ENCODE assay signal across 8 cellular contexts in the genomic region with DNA sequence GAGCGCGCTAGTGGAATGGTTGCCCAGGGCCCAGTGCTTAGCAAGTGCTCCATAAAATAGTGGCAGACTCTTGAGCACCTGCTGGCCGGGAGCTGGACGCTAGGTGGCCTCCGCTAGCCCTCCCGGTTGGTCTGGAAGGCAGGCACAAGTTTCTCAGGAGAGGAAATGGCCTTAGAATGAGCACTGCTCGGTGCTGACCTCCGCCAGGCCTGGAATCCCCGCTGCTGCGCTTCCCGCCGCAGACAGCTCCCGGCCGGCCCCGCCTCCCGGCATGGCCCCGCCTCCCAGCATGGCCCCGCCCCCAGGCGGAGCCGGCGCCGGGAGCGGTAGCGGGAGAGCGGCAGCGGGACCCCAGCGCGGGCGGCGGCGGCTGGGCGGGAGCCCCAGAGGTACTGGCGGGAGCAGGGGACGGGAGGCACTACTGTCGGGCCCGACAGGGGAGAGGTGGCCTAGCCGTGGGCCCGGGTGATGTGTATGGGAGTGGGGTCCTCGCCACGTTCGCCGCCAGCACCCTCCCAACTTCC. TPM values are rescaled to one million over a fixed set of nuclear protein-coding genes. Genes with fewer than 3 reads are reported as not detected.
A peak's percentile ranks its signal among the peaks of the same experiment; 100 is the strongest.
DNase-seq lines count a peak whose midpoint lies in the region; ATAC-seq and TF ChIP-seq lines count a peak whose summit lies in the region.

Gene SIPA1 (plus strand): TSS at position 308 of the 524 bp plus-strand sequence. CDS start 2,821 bp downstream, outside the sequence.

- intact Hi-C loops in esophagus squamous epithelium (cut with DNase I), result no loop called here

- ATAC-seq in GM18520 (IDR thresholded peaks at IDR 0.05; ENCODE audit: unreplicated experiment) (peak; percentile 29), HG03432 (IDR thresholded peaks at IDR 0.05; ENCODE audit: unreplicated experiment) (peak; percentile 43)

- H3K9me3 ChIP-seq in AG04450 (ENCODE audit: control insufficient read depth, insufficient read depth, low read length), result no peaks in the 10 kb centered on the region; the same call in 1 of the 2 replicates
- H3K9me3 ChIP-seq in Peyer's patch, result no peaks in the 10 kb centered on the region
- H3K9me3 ChIP-seq in esophagus squamous epithelium, result no peaks in the 10 kb centered on the region
- no peaks in the 10 kb centered on the region for H3K9me3 ChIP-seq in muscle layer of duodenum (ENCODE audit: control insufficient read depth in 1 of 2, low read length in 2 of 2)

- H3K27ac ChIP-seq in AG04450 (ENCODE audit: low read depth, low read length), result peak within 1 kb of the TSS; percentile 73
- H3K27ac ChIP-seq in Peyer's patch, result peak within 1 kb of the TSS; percentile 88 to 95 (median 94)
- H3K27ac ChIP-seq in esophagus squamous epithelium, result peak within 1 kb of the TSS; percentile 74 to 95 (median 94)
- H3K27ac ChIP-seq in muscle layer of duodenum (ENCODE audit: low read length), result peak within 1 kb of the TSS; percentile 63

- peak within 1 kb of the TSS; percentile 71 for H3K4me3 ChIP-seq in AG04450 (ENCODE audit: low read depth, low read length)
- H3K4me3 ChIP-seq in Peyer's patch, result peak within 1 kb of the TSS; percentile 52 to 89 (median 78)
- H3K4me3 ChIP-seq in esophagus squamous epithelium, result peak within 1 kb of the TSS; percentile 45 to 87 (median 80)
- H3K4me3 ChIP-seq in muscle layer of duodenum (ENCODE audit: low read depth in 1 of 2, low read length in 2 of 2), result peak within 1 kb of the TSS; percentile 64 to 87

- TF ChIP-seq POLR2A in Peyer's patch (IDR thresholded peaks at IDR 0.05), result peak in 1 of 2 donors; percentile 45
- peak in 2 of 4 donors; percentile 69 to 87 for TF ChIP-seq POLR2A in esophagus squamous epithelium (IDR thresholded peaks at IDR 0.05)

- DNase-seq in AG04450 (ENCODE audit: low read depth, low spot score) (peak; percentile 82), Peyer's patch (peak; percentile 75 to 85 (median 83)), activated T-helper 1 cell treated with Interleukin-2 at 50 U/mL for 16 hours (ENCODE audit: low read depth) (peak; percentile 68), esophagus squamous epithelium (lab: John Stamatoyannopoulos, UW) (no peak)
- DNase-seq in stimulated activated naive CD4-positive, alpha-beta T cell (lab: John Stamatoyannopoulos, UW), result peak; percentile 54 to 79 (median 68)

- H3K27me3 ChIP-seq in AG04450 (ENCODE audit: control insufficient read depth, insufficient read depth, low read length) (no peaks in the 10 kb centered on the region), Peyer's patch (no peaks in the 10 kb centered on the region), esophagus squamous epithelium (no peaks in the 10 kb centered on the region), muscle layer of duodenum (ENCODE audit: low read depth, low read length) (no peaks in the 10 kb centered on the region)

- CTCF ChIA-PET in AG04450 (lab: Charles Lee), result interaction anchor here (0.6 to 1.2 kb wide), 4 partner anchors 10 to 103 kb away, joined by 3 to 5 read pairs (median 4); partner anchors contain the start of gene RELA

- peaks cover 0 to 36% (median 22%) of the 10 kb centered on the region in 4 donors for H3K4me1 ChIP-seq in Peyer's patch
- H3K4me1 ChIP-seq in esophagus squamous epithelium, result peaks cover 32 to 77% (median 34%) of the 10 kb centered on the region in 3 donors
- H3K4me1 ChIP-seq in muscle layer of duodenum (ENCODE audit: control insufficient read depth in 1 of 2, insufficient read depth in 2 of 2, low read length in 2 of 2), result peaks cover 11 to 51% of the 10 kb centered on the region in 2 donors

- WGBS in esophagus squamous epithelium, 2 donors, result 0 to 1% methylated on average over 7 to 16 of the region's 42 CpGs

- TF ChIP-seq CTCF in AG04450 (IDR thresholded peaks at IDR 0.05; ENCODE audit: low read depth, low read length) (peak; percentile 62), Peyer's patch (IDR thresholded peaks at IDR 0.05) (peak in 4 of 6 experiments; percentile 16 to 30 (median 30)), esophagus squamous epithelium (IDR thresholded peaks at IDR 0.05) (peak in 4 of 6 experiments; percentile 13 to 39 (median 29))

- H3K36me3 ChIP-seq in Peyer's patch (peaks cover 0 to 47% (median 0%) of the 10 kb centered on the region in 3 donors), esophagus squamous epithelium (peaks cover 27 to 56% (median 36%) of the 10 kb centered on the region in 3 donors), muscle layer of duodenum (ENCODE audit: control insufficient read depth in 1 of 2, insufficient read depth in 2 of 2, low read length in 2 of 2) (peaks cover 19 to 57% of the 10 kb centered on the region in 2 donors)

- POLR2A ChIA-PET in AG04450 (lab: Yijun Ruan, JAX), result interaction anchor here (0.5 to 2.6 kb wide), 13 partner anchors 9 to 1319 kb away, joined by 3 to 9 read pairs (median 4); partner anchors contain the start of genes PCNX3 and RELA

RNA-seq across cellular contexts. Expression of gene SIPA1, which starts in this region (rescaled TPM):
- 11.4 and 19.8 TPM in 2 replicates for polyA plus RNA-seq in AG04450 (2011; rRNA removed)
- 18.2 and 22.6 TPM in 2 replicates for polyA minus RNA-seq in AG04450 (2011; rRNA and poly(A)+ RNA removed)
- 10 to 100 TPM; 18.0 to 48.7 (median 24.7) TPM for total RNA-seq in Peyer's patch
- 10 to 100 TPM in 3 of 4 donors, 1 to 10 TPM in 1; 7.8 to 29.2 (median 27.5) TPM for total RNA-seq in esophagus squamous epithelium
